In the genomic region with DNA sequence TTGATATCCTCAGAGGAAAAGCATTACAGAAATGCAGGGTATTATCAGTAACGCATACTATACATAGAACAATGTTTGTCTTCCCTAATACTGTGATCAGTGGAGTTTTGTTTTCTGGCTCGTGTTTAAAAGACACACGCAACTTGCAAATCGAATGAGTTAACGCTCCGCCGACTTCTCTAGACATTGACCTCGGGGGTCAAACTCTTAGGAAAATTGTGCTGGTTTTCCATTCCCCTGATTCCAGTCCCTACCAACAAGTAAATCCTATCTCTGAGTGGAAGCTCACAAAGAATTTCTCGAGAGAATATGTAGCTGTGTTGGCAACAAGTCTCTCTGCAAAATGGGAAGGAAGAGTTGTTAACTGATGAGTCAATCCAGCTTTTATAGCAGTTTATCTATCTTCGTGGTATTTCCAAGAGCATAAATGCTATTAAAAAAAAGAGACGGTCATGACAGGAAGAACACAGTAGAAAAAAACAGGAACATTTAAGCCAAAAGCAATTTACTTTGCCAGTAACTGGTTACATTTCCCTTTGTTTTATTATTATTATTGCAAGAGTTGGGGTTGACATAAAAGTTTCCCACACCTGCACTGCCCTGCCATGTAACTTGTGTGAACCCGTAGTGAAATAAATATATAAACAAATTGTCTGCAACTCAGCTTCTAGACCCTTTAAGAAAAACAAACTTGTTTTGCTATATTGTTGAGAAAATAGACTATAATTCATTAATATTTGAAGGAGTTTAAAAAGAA, we compare ENCODE assay signal across 7 cellular contexts.
DNase-seq lines count a peak whose midpoint lies in the region; ATAC-seq and TF ChIP-seq lines count a peak whose summit lies in the region.

No MANE protein-coding gene starts in this region.

- H3K27me3 ChIP-seq in SJSA1 (replicated peaks) (no peaks in the 10 kb centered on the region), esophagus squamous epithelium (no peaks in the 10 kb centered on the region)

- H3K4me3 ChIP-seq in SJSA1 = peak overlapping the region; percentile 13
- peak overlapping the region in 3 of 4 donors; percentile 11 to 50 (median 22) for H3K4me3 ChIP-seq in esophagus squamous epithelium

- WGBS in esophagus squamous epithelium, 2 donors = 13 to 14% methylated on average over 12 of the region's 12 CpGs

- H3K27ac ChIP-seq in SJSA1 = peak overlapping the region; percentile 65
- H3K27ac ChIP-seq in esophagus squamous epithelium = peak overlapping the region; percentile 86 to 97 (median 94)

- peaks cover 6% of the 10 kb centered on the region; the same call in 1 of the 2 replicates for H3K36me3 ChIP-seq in SJSA1
- H3K36me3 ChIP-seq in esophagus squamous epithelium = no peaks in the 10 kb centered on the region

- peaks cover 83% of the 10 kb centered on the region for H3K4me1 Mint-ChIP-seq in HFFc6 (ENCODE audit: low read depth)

- peak overlapping the region; percentile 97 for H3K27ac Mint-ChIP-seq in HFFc6

- peak overlapping the region; percentile 83 for H3K4me3 Mint-ChIP-seq in HFFc6

- peaks cover 33% of the 10 kb centered on the region for H3K36me3 Mint-ChIP-seq in HFFc6 (ENCODE audit: low read depth)

- TF ChIP-seq CTCF in HFFc6 (IDR thresholded peaks at IDR 0.05) (no peak), esophagus squamous epithelium (IDR thresholded peaks at IDR 0.05) (no peak)

- H3K9me3 Mint-ChIP-seq in HFFc6 = peaks cover 4% of the 10 kb centered on the region

- intact Hi-C loops in esophagus squamous epithelium (cut with DNase I) = no loop called here

- peaks cover 10% of the 10 kb centered on the region for H3K27me3 Mint-ChIP-seq in HFFc6 (ENCODE audit: insufficient read depth)

- DNase-seq in HFFc6 (peak; percentile 98), SJSA1 (ENCODE audit: low read depth in 1 of 2, low spot score in 2 of 2) (peak in 1 of 2 experiments; percentile 86), esophagus squamous epithelium (lab: John Stamatoyannopoulos, UW) (no peak), non-pigmented ciliary epithelial cell (ENCODE audit: low read depth) (peak; percentile 88), DMS114 treated with DMSO at 0.1 percent for 48 hours (lab: John Stamatoyannopoulos, UW; ENCODE audit: unreplicated experiment) (no peak), NCI-H524 treated with DMSO at 0.1 percent for 48 hours (lab: John Stamatoyannopoulos, UW) (no peak)

- H3K9me3 ChIP-seq in SJSA1 (replicated peaks) (no peaks in the 10 kb centered on the region), esophagus squamous epithelium (no peaks in the 10 kb centered on the region)

- TF ChIP-seq POLR2A in esophagus squamous epithelium (IDR thresholded peaks at IDR 0.05) = no peak

- no peak for ATAC-seq in HG03196 (IDR thresholded peaks at IDR 0.05; ENCODE audit: unreplicated experiment)

- peaks cover 77% of the 10 kb centered on the region for H3K4me1 ChIP-seq in SJSA1 (replicated peaks)
- H3K4me1 ChIP-seq in esophagus squamous epithelium = peaks cover 54 to 97% (median 58%) of the 10 kb centered on the region in 3 donors

Comparison
In these comparisons a context has a peak if more than half of its experiments do, and no peak if none do; other contexts are left out.
1. DNase-seq: peak in HFFc6 (single experiment) and non-pigmented ciliary epithelial cell (single experiment); none in esophagus squamous epithelium (single experiment), DMS114 treated with DMSO at 0.1 percent for 48 hours (single experiment) and NCI-H524 treated with DMSO at 0.1 percent for 48 hours (single experiment).